Comparison of ENCODE assay signal across 8 cellular contexts in the genomic region with DNA sequence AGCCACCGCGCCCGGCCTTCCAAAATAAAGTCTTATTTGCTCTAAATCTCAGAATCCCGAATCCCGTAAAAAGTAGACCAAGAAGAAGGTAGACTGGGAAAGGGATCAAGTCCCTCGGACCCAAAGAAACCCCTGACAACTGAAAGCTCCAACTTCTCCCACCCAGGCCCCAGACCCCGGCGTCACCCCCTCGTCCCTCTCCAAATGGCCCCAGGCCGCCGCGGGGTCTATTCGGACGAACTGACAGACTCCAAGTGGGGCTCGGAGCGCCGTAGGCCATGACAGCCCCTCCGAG. TPM values are rescaled to one million over a fixed set of nuclear protein-coding genes. Genes with fewer than 3 reads are reported as not detected.
A peak's percentile ranks its signal among the peaks of the same experiment; 100 is the strongest.
DNase-seq lines count a peak whose midpoint lies in the region; ATAC-seq and TF ChIP-seq lines count a peak whose summit lies in the region.

No MANE protein-coding gene starts in this region.

- H3K79me2 ChIP-seq in OCI-LY7 (ENCODE audit: insufficient read depth, low read depth, low read length) = peaks cover 52% of the 10 kb centered on the region

- TF ChIP-seq CTCF in OCI-LY7 (conservative IDR thresholded peaks at IDR 0.05; ENCODE audit: low read length) (no peak), endothelial cell (IDR thresholded peaks at IDR 0.05; ENCODE audit: unreplicated experiment) (no peak), osteocyte (IDR thresholded peaks at IDR 0.05) (no peak)

- CTCF ChIA-PET in CD8-positive, alpha-beta memory T cell (lab: Charles Lee) = interaction anchor here (1.1 to 1.9 kb wide), 3 partner anchors 12 to 57 kb away, joined by 3 to 6 read pairs (median 3); no protein-coding TSS in a partner anchor
- CTCF ChIA-PET in OCI-LY7 (lab: Charles Lee; ENCODE audit: unreplicated experiment) = no interaction called here

- intact Hi-C loops in OCI-LY7 (cut with micrococcal nuclease; ENCODE audit: unreplicated experiment) = loop anchor here (1.0 kb wide), 1 partner anchor 15 kb away; the partner anchor contains the start of gene PKN1

- peaks cover 0 to 9% of the 10 kb centered on the region in 2 donors for H3K27me3 Mint-ChIP-seq in CD8-positive, alpha-beta memory T cell
- H3K27me3 Mint-ChIP-seq in endothelial cell (ENCODE audit: unreplicated experiment) (peaks cover 3% of the 10 kb centered on the region), osteocyte (ENCODE audit: unreplicated experiment) (no peaks in the 10 kb centered on the region)

- no peak for DNase-seq in CD8-positive, alpha-beta memory T cell
- no peak for DNase-seq in OCI-LY7 (ENCODE audit: low spot score)
- no peak for DNase-seq in endothelial cell (ENCODE audit: low spot score)
- no peak for DNase-seq in osteocyte (ENCODE audit: extremely low spot score, unreplicated experiment)
- DNase-seq in hippocampal formation (lab: John Stamatoyannopoulos, UW) = no peak

- POLR2A ChIA-PET in CD8-positive, alpha-beta memory T cell (lab: Charles Lee) = no interaction called here
- POLR2A ChIA-PET in OCI-LY7 (lab: Charles Lee) = interaction anchor here (0.8 kb wide), 1 partner anchor 62 kb away, joined by 4 read pairs; no protein-coding TSS in a partner anchor

- H3K4me1 Mint-ChIP-seq in CD8-positive, alpha-beta memory T cell = peaks cover 38 to 53% (median 52%) of the 10 kb centered on the region in 3 donors
- H3K4me1 Mint-ChIP-seq in endothelial cell (ENCODE audit: unreplicated experiment) = peaks cover 20% of the 10 kb centered on the region
- H3K4me1 Mint-ChIP-seq in osteocyte (ENCODE audit: unreplicated experiment) = peaks cover 42% of the 10 kb centered on the region

- BruUV-seq in OCI-LY7 (replicated peaks; lab: Mats Ljungman, UMichigan) = no TSS peak

- no peaks in the 10 kb centered on the region for H3K9me3 ChIP-seq in CD8-positive, alpha-beta memory T cell (ENCODE audit: low read length)
- no peaks in the 10 kb centered on the region for H3K9me3 ChIP-seq in OCI-LY7 (ENCODE audit: low read length)

- H3K27ac Mint-ChIP-seq in CD8-positive, alpha-beta memory T cell = peak overlapping the region; percentile 91 to 98 (median 98)
- H3K27ac Mint-ChIP-seq in endothelial cell (ENCODE audit: unreplicated experiment) (peak overlapping the region; percentile 98), osteocyte (ENCODE audit: unreplicated experiment) (peak overlapping the region; percentile 96)

- H3K4me3 ChIP-seq in CD8-positive, alpha-beta memory T cell (ENCODE audit: low read length) = peak overlapping the region; percentile 72
- peak overlapping the region; percentile 89 for H3K4me3 ChIP-seq in OCI-LY7 (ENCODE audit: low read depth, low read length, poor library complexity, severe bottlenecking)

- ATAC-seq in GM18502 (IDR thresholded peaks at IDR 0.05; ENCODE audit: poor library complexity, unreplicated experiment) (no peak), HG03045 (IDR thresholded peaks at IDR 0.05; ENCODE audit: unreplicated experiment) (no peak), GM18870 (IDR thresholded peaks at IDR 0.05; ENCODE audit: unreplicated experiment) (no peak)

- H3K27me3 ChIP-seq in CD8-positive, alpha-beta memory T cell (ENCODE audit: insufficient read depth, low read length, poor library complexity, severe bottlenecking) = no peaks in the 10 kb centered on the region

- H3K9me3 Mint-ChIP-seq in CD8-positive, alpha-beta memory T cell = no peaks in the 10 kb centered on the region
- H3K9me3 Mint-ChIP-seq in endothelial cell (ENCODE audit: unreplicated experiment) (no peaks in the 10 kb centered on the region), osteocyte (ENCODE audit: unreplicated experiment) (no peaks in the 10 kb centered on the region)

- peaks cover 0 to 34% (median 3%) of the 10 kb centered on the region in 3 donors for H3K36me3 Mint-ChIP-seq in CD8-positive, alpha-beta memory T cell
- H3K36me3 Mint-ChIP-seq in endothelial cell (ENCODE audit: low read depth, unreplicated experiment) (peaks cover 19% of the 10 kb centered on the region), osteocyte (ENCODE audit: unreplicated experiment) (peaks cover 4% of the 10 kb centered on the region)

- H2AFZ ChIP-seq in OCI-LY7 (ENCODE audit: low read length) = no peak overlapping the region

- H3K36me3 ChIP-seq in CD8-positive, alpha-beta memory T cell (ENCODE audit: insufficient read depth, low read length) = peaks cover 15% of the 10 kb centered on the region
- H3K36me3 ChIP-seq in OCI-LY7 (ENCODE audit: insufficient read depth, low read length) = peaks cover 49% of the 10 kb centered on the region

- H3K4me3 Mint-ChIP-seq in CD8-positive, alpha-beta memory T cell = peak overlapping the region; percentile 86 to 97 (median 93)
- H3K4me3 Mint-ChIP-seq in endothelial cell (ENCODE audit: unreplicated experiment) (peak overlapping the region; percentile 98), osteocyte (ENCODE audit: unreplicated experiment) (peak overlapping the region; percentile 97)

- H3K9me2 ChIP-seq in OCI-LY7 (ENCODE audit: insufficient read depth, low read length) = no peaks in the 10 kb centered on the region

- peak overlapping the region; percentile 94 for H3K27ac ChIP-seq in CD8-positive, alpha-beta memory T cell (ENCODE audit: low read depth, low read length)
- peak overlapping the region; percentile 87 for H3K27ac ChIP-seq in OCI-LY7 (ENCODE audit: low read depth, low read length, poor library complexity, severe bottlenecking)

- H3K4me1 ChIP-seq in CD8-positive, alpha-beta memory T cell (ENCODE audit: insufficient read depth, low read length) = peaks cover 43% of the 10 kb centered on the region
- H3K4me1 ChIP-seq in OCI-LY7 (ENCODE audit: insufficient read depth, low read length, poor library complexity, severe bottlenecking) = peaks cover 42% of the 10 kb centered on the region

- H4K20me1 ChIP-seq in OCI-LY7 (ENCODE audit: insufficient read depth, low read length) = peaks cover 28% of the 10 kb centered on the region

- H3K4me2 ChIP-seq in OCI-LY7 (ENCODE audit: low read length) = peak overlapping the region; percentile 90

RNA-seq across cellular contexts. Expression of gene DDX39A, which starts 0.5 kb away (rescaled TPM):
- total RNA-seq in CD8-positive, alpha-beta memory T cell = 100 to 1,000 TPM; 298 to 302 TPM
- 110 TPM for polyA plus RNA-seq in CD8-positive, alpha-beta memory T cell
- total RNA-seq in OCI-LY7 (2014; rRNA removed; shearing (Covaris generic)) = 425 and 474 TPM in 2 replicates
- total RNA-seq in OCI-LY7 (2022) (294 and 316 TPM in 2 replicates), endothelial cell (ENCODE audit: unreplicated experiment) (81.1 TPM), osteocyte (66.0 and 71.0 TPM in 2 replicates)

RNA-seq across cellular contexts. Expression of gene PKN1, which starts 14.4 kb away (rescaled TPM):
- 100 to 1,000 TPM; 177 to 205 TPM for total RNA-seq in CD8-positive, alpha-beta memory T cell
- polyA plus RNA-seq in CD8-positive, alpha-beta memory T cell = 86.6 TPM
- total RNA-seq in OCI-LY7 (2014; rRNA removed; shearing (Covaris generic)) = 117 and 125 TPM in 2 replicates
- total RNA-seq in OCI-LY7 (2022) (233 and 246 TPM in 2 replicates), endothelial cell (ENCODE audit: unreplicated experiment) (207 TPM), osteocyte (151 and 162 TPM in 2 replicates)

RNA-seq across cellular contexts. Expression of gene ADGRE5, which starts 37.4 kb away (rescaled TPM):
- 100 to 1,000 TPM; 231 to 233 TPM for total RNA-seq in CD8-positive, alpha-beta memory T cell
- polyA plus RNA-seq in CD8-positive, alpha-beta memory T cell = 311 TPM
- total RNA-seq in OCI-LY7 (2014; rRNA removed; shearing (Covaris generic)) = 12.5 and 13.8 TPM in 2 replicates
- total RNA-seq in OCI-LY7 (2022) (47.5 and 48.7 TPM in 2 replicates), endothelial cell (ENCODE audit: unreplicated experiment) (12.8 TPM), osteocyte (2.0 and 2.1 TPM in 2 replicates)

RNA-seq across cellular contexts. Expression of gene PTGER1, which starts 56.5 kb away (rescaled TPM):
- total RNA-seq in CD8-positive, alpha-beta memory T cell = not detected
- not detected for polyA plus RNA-seq in CD8-positive, alpha-beta memory T cell
- total RNA-seq in OCI-LY7 (2014; rRNA removed; shearing (Covaris generic)) = not detected in 2 replicates
- total RNA-seq in OCI-LY7 (2022) (0.23 TPM in 1 of 2 replicates, not detected in the other), endothelial cell (ENCODE audit: unreplicated experiment) (0.31 TPM), osteocyte (1.0 and 1.6 TPM in 2 replicates)

Comparison
In these comparisons a context has a peak if more than half of its experiments do, and no peak if none do; other contexts are left out.
1. RNA of gene ADGRE5, which starts 37.4 kb away (total RNA-seq): 231 to 233 TPM in CD8-positive, alpha-beta memory T cell; 12.5 to 48.7 TPM in OCI-LY7, 12.8 TPM in endothelial cell (single experiment) and 2.0 to 2.1 TPM in osteocyte; every median in the first group is over 4 times any median in the second.
2. Peak in every context shown above with its lines, with median percentiles within 50 percentile points of each other: H3K27ac Mint-ChIP-seq and H3K4me3 Mint-ChIP-seq.